In the genomic region with DNA sequence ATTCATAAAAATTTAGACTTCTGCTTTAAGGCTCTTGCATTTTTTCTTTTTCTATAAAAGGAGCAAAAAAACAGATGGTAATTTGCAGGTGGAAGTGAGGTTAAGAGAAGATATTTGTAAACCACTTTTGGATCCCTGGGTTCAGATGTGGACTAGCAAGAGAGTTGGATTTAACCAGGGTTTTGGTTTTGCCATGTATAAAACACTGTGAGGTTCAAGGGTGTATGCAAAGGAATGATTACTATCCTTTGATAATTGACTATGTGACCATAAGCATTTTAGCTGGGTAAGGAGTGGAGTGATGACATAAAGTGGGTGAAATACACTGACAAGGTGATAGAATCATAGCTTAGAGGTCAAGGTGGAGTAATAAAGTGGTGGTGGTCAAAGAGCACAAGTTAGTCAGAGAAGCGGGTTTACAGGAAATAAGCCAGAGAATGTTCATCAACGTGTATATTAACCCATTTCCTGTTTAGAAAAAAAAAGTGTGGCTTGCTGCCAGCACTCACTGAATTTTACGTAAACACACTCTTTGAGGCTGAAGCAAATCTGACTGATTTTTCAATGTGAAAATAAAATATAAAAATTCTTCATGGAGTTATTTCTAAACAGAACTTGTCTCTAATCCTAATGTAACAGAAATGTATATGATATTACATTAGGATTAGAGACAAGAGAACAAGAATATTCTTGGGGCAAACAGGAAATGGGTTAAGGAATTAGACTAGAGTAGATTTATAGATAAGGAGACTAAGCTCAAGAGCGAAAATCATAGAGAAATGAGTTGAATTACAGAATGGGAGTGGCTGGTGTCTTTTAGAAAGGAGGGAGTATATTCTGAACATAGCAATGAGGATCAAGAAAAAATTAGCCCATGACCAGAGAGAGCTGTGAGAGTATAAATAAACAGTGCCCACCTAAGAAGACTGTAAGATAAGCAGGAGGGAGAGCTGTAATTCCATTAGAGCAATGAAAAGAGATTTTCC, we compare ENCODE assay signal across 8 cellular contexts.
DNase-seq lines count a peak whose midpoint lies in the region; ATAC-seq and TF ChIP-seq lines count a peak whose summit lies in the region.

No MANE protein-coding gene starts in this region.

- peaks cover 4% of the 10 kb centered on the region for H3K36me3 Mint-ChIP-seq in progenitor cell of endocrine pancreas (ENCODE audit: insufficient read depth)

- no peak for TF ChIP-seq CTCF in progenitor cell of endocrine pancreas (IDR thresholded peaks at IDR 0.05; ENCODE audit: unreplicated experiment)

- H3K27me3 Mint-ChIP-seq in progenitor cell of endocrine pancreas = no peaks in the 10 kb centered on the region

- ATAC-seq in HG03066 (IDR thresholded peaks at IDR 0.05; ENCODE audit: low read depth, unreplicated experiment) = peak; percentile 79
- peak; percentile 26; the same call in 1 of the 3 replicates for ATAC-seq in SK-N-SH treated with all-trans-retinoic acid at 6 μM for 48 hours

- DNase-seq in stimulated activated naive CD4-positive, alpha-beta T cell (lab: John Stamatoyannopoulos, UW) = peak in 4 of 6 experiments; percentile 4 to 68 (median 58)
- no peak for DNase-seq in stimulated activated naive CD4-positive, alpha-beta T cell treated with Interleukin-2 at 50 U/mL for 16 hours (lab: John Stamatoyannopoulos, UW)
- DNase-seq in foreskin melanocyte (peak; percentile 17), progenitor cell of endocrine pancreas (ENCODE audit: low spot score, unreplicated experiment) (no peak), HuH-7 (ENCODE audit: low spot score) (no peak)
- no peak for DNase-seq in NK-92 treated with Interleukin-12 subunit alpha and Interleukin-12 subunit beta, amount 100 ng/mL, for 24 hours (lab: John Stamatoyannopoulos, UW)

- no peaks in the 10 kb centered on the region for H3K4me1 Mint-ChIP-seq in progenitor cell of endocrine pancreas (ENCODE audit: low read depth)

- H3K27ac Mint-ChIP-seq in progenitor cell of endocrine pancreas = no peak overlapping the region

- H3K4me3 Mint-ChIP-seq in progenitor cell of endocrine pancreas (ENCODE audit: low read depth) = no peak overlapping the region

- peaks cover 12% of the 10 kb centered on the region for H3K9me3 Mint-ChIP-seq in progenitor cell of endocrine pancreas (ENCODE audit: low read depth)

TF ChIP-seq in SK-N-SH treated with all-trans-retinoic acid at 6 μM for 48 hours, 23 proteins besides CTCF, POLR2A, EP300 and RAD21:
- TF ChIP-seq ZFP30 (CRISPR knock-in tag; IDR thresholded peaks at IDR 0.05) (no peak), TOX (CRISPR knock-in tag; IDR thresholded peaks at IDR 0.05; ENCODE audit: borderline replicate concordance) (no peak), TCF4 (CRISPR knock-in tag; IDR thresholded peaks at IDR 0.05; ENCODE audit: borderline replicate concordance) (no peak), POU6F1 (CRISPR knock-in tag; IDR thresholded peaks at IDR 0.05; ENCODE audit: borderline replicate concordance, low read depth) (no peak), ZNF70 (CRISPR knock-in tag; IDR thresholded peaks at IDR 0.05) (no peak), RARB (CRISPR knock-in tag; IDR thresholded peaks at IDR 0.05) (no peak), ARNTL (CRISPR knock-in tag; IDR thresholded peaks at IDR 0.05; ENCODE audit: borderline replicate concordance, low read depth) (no peak), SNAI2 (CRISPR knock-in tag; IDR thresholded peaks at IDR 0.05) (no peak), PPARA (CRISPR knock-in tag; IDR thresholded peaks at IDR 0.05; ENCODE audit: borderline replicate concordance) (no peak), ZC3H10 (CRISPR knock-in tag; IDR thresholded peaks at IDR 0.05) (no peak), CSRNP3 (CRISPR knock-in tag; IDR thresholded peaks at IDR 0.05) (no peak), GLIS3 (CRISPR knock-in tag; IDR thresholded peaks at IDR 0.05) (no peak), ZFP3 (CRISPR knock-in tag; IDR thresholded peaks at IDR 0.05) (no peak)
- TF ChIP-seq, protein P1, sequence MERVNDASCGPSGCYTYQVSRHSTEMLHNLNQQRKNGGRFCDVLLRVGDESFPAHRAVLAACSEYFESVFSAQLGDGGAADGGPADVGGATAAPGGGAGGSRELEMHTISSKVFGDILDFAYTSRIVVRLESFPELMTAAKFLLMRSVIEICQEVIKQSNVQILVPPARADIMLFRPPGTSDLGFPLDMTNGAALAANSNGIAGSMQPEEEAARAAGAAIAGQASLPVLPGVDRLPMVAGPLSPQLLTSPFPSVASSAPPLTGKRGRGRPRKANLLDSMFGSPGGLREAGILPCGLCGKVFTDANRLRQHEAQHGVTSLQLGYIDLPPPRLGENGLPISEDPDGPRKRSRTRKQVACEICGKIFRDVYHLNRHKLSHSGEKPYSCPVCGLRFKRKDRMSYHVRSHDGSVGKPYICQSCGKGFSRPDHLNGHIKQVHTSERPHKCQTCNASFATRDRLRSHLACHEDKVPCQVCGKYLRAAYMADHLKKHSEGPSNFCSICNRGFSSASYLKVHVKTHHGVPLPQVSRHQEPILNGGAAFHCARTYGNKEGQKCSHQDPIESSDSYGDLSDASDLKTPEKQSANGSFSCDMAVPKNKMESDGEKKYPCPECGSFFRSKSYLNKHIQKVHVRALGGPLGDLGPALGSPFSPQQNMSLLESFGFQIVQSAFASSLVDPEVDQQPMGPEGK (CRISPR knock-in tag; IDR thresholded peaks at IDR 0.05; ENCODE audit: borderline replicate concordance) = no peak

Comparison
In these comparisons a context has a peak if more than half of its experiments do, and no peak if none do; other contexts are left out.
1. DNase-seq: peak in stimulated activated naive CD4-positive, alpha-beta T cell (4 of 6) and foreskin melanocyte (single experiment); none in stimulated activated naive CD4-positive, alpha-beta T cell treated with Interleukin-2 at 50 U/mL for 16 hours (single experiment), progenitor cell of endocrine pancreas (single experiment), NK-92 treated with Interleukin-12 subunit alpha and Interleukin-12 subunit beta, amount 100 ng/mL, for 24 hours (single experiment) and HuH-7 (single experiment).